10 cellular contexts compared by ENCODE assay signal in genomic region chr15:89781891-89782618, GRCh38. TPM values are rescaled to one million over a fixed set of nuclear protein-coding genes. Genes with fewer than 3 reads are reported as not detected.
DNase-seq lines count a peak whose midpoint lies in the region; TF ChIP-seq lines count a peak whose summit lies in the region.
"Had no signal": no experiment of that assay in that cellular context is flagged by ENCODE, and none has a peak within 500 bp of the region (broad histone marks: within the 10 kb centered on the region; RNA-seq: fewer than 3 reads in every experiment).

No MANE protein-coding gene starts in this region.

- no peak overlapping the region for H3K4me3 ChIP-seq in right atrium auricular region
- H3K4me3 ChIP-seq in SU-DHL-6 (ENCODE audit: insufficient read depth, low read length, poor library complexity, severe bottlenecking), result no peak overlapping the region
- no peak overlapping the region for H3K4me3 ChIP-seq in fibroblast of villous mesenchyme (ENCODE audit: low read depth, low read length)
- H3K4me3 ChIP-seq: BLaER1 had no signal

- H3K27me3 ChIP-seq in right atrium auricular region (no peaks in the 10 kb centered on the region), SU-DHL-6 (ENCODE audit: low read length) (no peaks in the 10 kb centered on the region)

- peaks cover 0 to under 1% of the 10 kb centered on the region in 2 donors for H3K4me1 ChIP-seq in right atrium auricular region

- H3K9me3 Mint-ChIP-seq in type B pancreatic cell, result no peaks in the 10 kb centered on the region

- no peak overlapping the region for H3K9ac ChIP-seq in SU-DHL-6 (ENCODE audit: low read length)
- H3K9ac ChIP-seq: BLaER1 had no signal

- H3K4me2 ChIP-seq in SU-DHL-6 (ENCODE audit: low read depth, low read length, poor library complexity, severe bottlenecking), result peak overlapping the region; percentile 13

- no peaks in the 10 kb centered on the region for H3F3A ChIP-seq in SU-DHL-6 (ENCODE audit: insufficient read depth)

- DNase-seq in cardiac septum (ENCODE audit: low spot score) (peak; percentile 67), right atrium auricular region (ENCODE audit: low spot score) (no peak), fibroblast of villous mesenchyme (ENCODE audit: low read depth) (peak; percentile 63), type B pancreatic cell (ENCODE audit: extremely low spot score, unreplicated experiment) (no peak), DMS153 (lab: John Stamatoyannopoulos, UW) (no peak), GM19238 (ENCODE audit: insufficient read length, low spot score) (no peak), occipital lobe (lab: John Stamatoyannopoulos, UW) (no peak)
- DNase-seq: amniotic stem cell had no signal

- H3K27ac ChIP-seq in right atrium auricular region, result no peak overlapping the region
- no peak overlapping the region for H3K27ac ChIP-seq in SU-DHL-6 (ENCODE audit: low read depth, low read length)
- H3K27ac ChIP-seq: BLaER1 had no signal

- H3K4me3 Mint-ChIP-seq in type B pancreatic cell, result peak overlapping the region; percentile 34

- no peaks in the 10 kb centered on the region for H3K79me2 ChIP-seq in SU-DHL-6 (ENCODE audit: insufficient read depth, low read length)

- intact Hi-C loops in cardiac septum (cut with DNase I), result no loop called here

- no peaks in the 10 kb centered on the region for H4K20me1 ChIP-seq in SU-DHL-6 (ENCODE audit: low read depth, low read length)
- H4K20me1 ChIP-seq: BLaER1 had no signal

- H3K36me3 Mint-ChIP-seq in type B pancreatic cell, result no peaks in the 10 kb centered on the region

- H3K27ac Mint-ChIP-seq in type B pancreatic cell, result peak overlapping the region; percentile 85

- no peaks in the 10 kb centered on the region for H3K36me3 ChIP-seq in right atrium auricular region
- no peaks in the 10 kb centered on the region for H3K36me3 ChIP-seq in SU-DHL-6 (ENCODE audit: low read length)
- H3K36me3 ChIP-seq: BLaER1 had no signal

- H3K27me3 Mint-ChIP-seq in type B pancreatic cell, result peaks cover 2% of the 10 kb centered on the region

- H3K4me1 Mint-ChIP-seq in type B pancreatic cell (ENCODE audit: unreplicated experiment), result peaks cover 8% of the 10 kb centered on the region

- no peaks in the 10 kb centered on the region for H3K9me2 ChIP-seq in SU-DHL-6 (replicated peaks; ENCODE audit: insufficient read depth, low read length)

- TF ChIP-seq CTCF in right atrium auricular region (IDR thresholded peaks at IDR 0.05), result no peak
- TF ChIP-seq CTCF in SU-DHL-6 (IDR thresholded peaks at IDR 0.05; ENCODE audit: insufficient read depth, low read length, poor library complexity, severe bottlenecking), result no peak
- TF ChIP-seq CTCF in fibroblast of villous mesenchyme (IDR thresholded peaks at IDR 0.05; ENCODE audit: insufficient read depth, low read depth, low read length), result no peak
- no peak for TF ChIP-seq CTCF in type B pancreatic cell (conservative IDR thresholded peaks at IDR 0.05)

- H2AFZ ChIP-seq in SU-DHL-6 (ENCODE audit: low read depth, low read length, severe bottlenecking), result no peak overlapping the region

- no peaks in the 10 kb centered on the region for H3K9me3 ChIP-seq in right atrium auricular region
- no peaks in the 10 kb centered on the region for H3K9me3 ChIP-seq in SU-DHL-6 (ENCODE audit: insufficient read depth, low read length)
- H3K9me3 ChIP-seq: BLaER1 had no signal

RNA-seq across cellular contexts. Expression of gene MESP2, which starts 5.9 kb away (rescaled TPM):
- total RNA-seq in cardiac septum, result 0.19 TPM
- total RNA-seq in right atrium auricular region, result not detected
- total RNA-seq in fibroblast of villous mesenchyme, result 0.32 and 0.43 TPM in 2 replicates
- not detected in 2 replicates for total RNA-seq in type B pancreatic cell (ENCODE audit: low replicate concordance)
- not detected for total RNA-seq in occipital lobe

RNA-seq across cellular contexts. Expression of gene MESP1, which starts 31.0 kb away (rescaled TPM):
- total RNA-seq in cardiac septum (0.86 TPM), right atrium auricular region (1 to 10 TPM; 2.3 to 2.4 TPM), fibroblast of villous mesenchyme (under 0.01 TPM in 2 replicates), type B pancreatic cell (ENCODE audit: low replicate concordance) (2.1 and 2.2 TPM in 2 replicates), occipital lobe (1.6 TPM)

RNA-seq across cellular contexts. Expression of gene ANPEP, which starts 32.6 kb away (rescaled TPM):
- total RNA-seq in cardiac septum (4.3 TPM), right atrium auricular region (10 to 100 TPM in 1 of 2 donors, 1 to 10 TPM in 1; 8.1 to 22.7 TPM), fibroblast of villous mesenchyme (52.5 and 54.0 TPM in 2 replicates), type B pancreatic cell (ENCODE audit: low replicate concordance) (56.3 and 206 TPM in 2 replicates), occipital lobe (0.16 TPM)

Comparison
In these comparisons a context has a peak if more than half of its experiments do, and no peak if none do; other contexts are left out.
1. DNase-seq: peak in cardiac septum (single experiment) and fibroblast of villous mesenchyme (single experiment); none in right atrium auricular region (single experiment), type B pancreatic cell (single experiment), DMS153 (single experiment), GM19238 (single experiment) and occipital lobe (single experiment).